ENCODE assay signal across 1 cellular context in genomic region chr13:99263386-99263785, GRCh38.
TF ChIP-seq lines count a peak whose summit lies in the region.

No MANE protein-coding gene starts in this region.

TF ChIP-seq in WTC11, 78 proteins besides CTCF, POLR2A, EP300 and RAD21:
- TF ChIP-seq ZMAT4 (CRISPR knock-in tag; IDR thresholded peaks at IDR 0.05) = no peak
- no peak for TF ChIP-seq AFF4 (CRISPR knock-in tag; IDR thresholded peaks at IDR 0.05; ENCODE audit: borderline replicate concordance)
- no peak for TF ChIP-seq E2F1 (CRISPR knock-in tag; IDR thresholded peaks at IDR 0.05)
- no peak for TF ChIP-seq SMAD3 (CRISPR knock-in tag; IDR thresholded peaks at IDR 0.05; ENCODE audit: borderline replicate concordance)
- no peak for TF ChIP-seq PRDM15 (CRISPR knock-in tag; IDR thresholded peaks at IDR 0.05)
- TF ChIP-seq NR2C2 (CRISPR knock-in tag; IDR thresholded peaks at IDR 0.05) = no peak
- TF ChIP-seq GRHL2 (CRISPR knock-in tag; IDR thresholded peaks at IDR 0.05; ENCODE audit: insufficient replicate concordance, severe bottlenecking) = no peak
- no peak for TF ChIP-seq ZSCAN18 (CRISPR knock-in tag; IDR thresholded peaks at IDR 0.05)
- no peak for TF ChIP-seq IRF1 (CRISPR knock-in tag; IDR thresholded peaks at IDR 0.05)
- TF ChIP-seq CREB1 (CRISPR knock-in tag; IDR thresholded peaks at IDR 0.05) = no peak
- TF ChIP-seq PRRX2 (CRISPR knock-in tag; IDR thresholded peaks at IDR 0.05) = no peak
- no peak for TF ChIP-seq ZNF423 (CRISPR knock-in tag; IDR thresholded peaks at IDR 0.05)
- TF ChIP-seq CDX4 (CRISPR knock-in tag; IDR thresholded peaks at IDR 0.05; ENCODE audit: borderline replicate concordance) = no peak
- no peak for TF ChIP-seq MAX (CRISPR knock-in tag; IDR thresholded peaks at IDR 0.05)
- no peak for TF ChIP-seq KAT7 (CRISPR knock-in tag; IDR thresholded peaks at IDR 0.05; ENCODE audit: borderline replicate concordance)
